ENCODE assay signal across 18 cellular contexts in the genomic region with DNA sequence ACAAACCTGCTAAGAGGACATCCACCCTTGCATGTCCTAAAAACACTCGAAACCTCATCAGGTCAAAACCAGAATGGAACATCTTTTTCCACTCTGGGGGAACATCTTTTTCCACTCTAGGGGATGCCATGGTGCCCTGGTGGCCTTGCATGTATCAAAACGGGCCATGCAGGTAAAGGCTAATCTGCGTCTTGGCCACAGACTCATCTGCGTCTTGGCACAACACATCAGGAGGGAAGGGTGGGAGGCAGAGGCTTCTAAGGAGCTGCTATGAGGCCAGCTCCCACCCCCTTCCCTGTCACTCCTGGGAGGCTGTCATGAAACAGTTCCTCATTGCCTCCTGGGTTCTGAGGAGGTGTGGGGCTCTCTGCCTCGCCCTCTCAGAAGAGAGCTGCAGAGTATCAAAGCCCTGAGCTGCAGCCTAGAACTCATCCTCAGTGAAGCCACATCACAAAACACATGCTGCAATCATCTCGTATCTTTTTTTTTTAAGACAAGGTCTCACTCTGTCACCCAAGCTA.
"Had no signal": no experiment of that assay in that cellular context is flagged by ENCODE, and none has a peak within 500 bp of the region (broad histone marks: within the 10 kb centered on the region; RNA-seq: fewer than 3 reads in every experiment).

No MANE protein-coding gene starts in this region.

- H3K4me1 Mint-ChIP-seq: activated naive CD4-positive, alpha-beta T cell treated with anti-CD3 and anti-CD28 coated beads, Interleukin-2, amount 10 ng/mL, durations not matched to agents 7 days and 5 days had no signal

- H3K9me3 Mint-ChIP-seq: activated naive CD4-positive, alpha-beta T cell treated with anti-CD3 and anti-CD28 coated beads, Interleukin-2, amount 10 ng/mL, durations not matched to agents 7 days and 5 days; natural killer cell treated with Interleukin-12 subunit alpha and Interleukin-12 subunit beta and Interleukin-15 and Interleukin-18, amount 100 ng/mL, for 72 hours had no signal

- DNase-seq: activated CD4-positive, alpha-beta T cell treated with anti-CD3 and anti-CD28 coated beads, Interleukin-2, amount 50 U/mL, for 1 hour; activated CD8-positive, alpha-beta memory T cell treated with anti-CD3 and anti-CD28 coated beads, Interleukin-2, amount 50 U/mL, for 48 hours; activated effector memory CD4-positive, alpha-beta T cell treated with anti-CD3 and anti-CD28 coated beads, Interleukin-2, amount 50 U/mL, for 16 hours; activated naive CD4-positive, alpha-beta T cell treated with anti-CD3 and anti-CD28 coated beads, Interleukin-2, amount 10 ng/mL, durations not matched to agents 7 days and 5 days; activated T-cell treated with anti-CD3 and anti-CD28 coated beads, Interleukin-2, amount 50 U/mL, for 48 hours; cerebellar nuclear complex; esophagus squamous epithelium; gastrocnemius medialis; hypothalamus; left cardiac atrium; sigmoid colon; stimulated activated CD4-positive, alpha-beta T cell treated with anti-CD3 and anti-CD28 coated beads, Interleukin-15, amount 100 ng/mL, for 24 hours; stimulated activated naive CD4-positive, alpha-beta T cell treated with Interleukin-2 at 50 U/mL for 16 hours; substantia nigra; thyroid gland had no signal

- H3K9me3 ChIP-seq: esophagus squamous epithelium, gastrocnemius medialis, neutrophil, sigmoid colon, thyroid gland had no signal

- ATAC-seq: activated CD4-positive, CD25-positive, alpha-beta regulatory T cell treated with anti-CD3 and anti-CD28 coated beads, Interleukin-2, amount 50 U/mL, for 24 hours; gastrocnemius medialis; left cardiac atrium; natural killer cell treated with Interleukin-12 subunit alpha and Interleukin-12 subunit beta and Interleukin-15 and Interleukin-18, amount 100 ng/mL, for 72 hours had no signal

- H3K27ac Mint-ChIP-seq: activated naive CD4-positive, alpha-beta T cell treated with anti-CD3 and anti-CD28 coated beads, Interleukin-2, amount 10 ng/mL, durations not matched to agents 7 days and 5 days; natural killer cell treated with Interleukin-12 subunit alpha and Interleukin-12 subunit beta and Interleukin-15 and Interleukin-18, amount 100 ng/mL, for 72 hours had no signal

- H3K4me3 Mint-ChIP-seq: activated naive CD4-positive, alpha-beta T cell treated with anti-CD3 and anti-CD28 coated beads, Interleukin-2, amount 10 ng/mL, durations not matched to agents 7 days and 5 days; natural killer cell treated with Interleukin-12 subunit alpha and Interleukin-12 subunit beta and Interleukin-15 and Interleukin-18, amount 100 ng/mL, for 72 hours had no signal

- H3K27me3 Mint-ChIP-seq: activated naive CD4-positive, alpha-beta T cell treated with anti-CD3 and anti-CD28 coated beads, Interleukin-2, amount 10 ng/mL, durations not matched to agents 7 days and 5 days; natural killer cell treated with Interleukin-12 subunit alpha and Interleukin-12 subunit beta and Interleukin-15 and Interleukin-18, amount 100 ng/mL, for 72 hours had no signal
